In the genomic region with DNA sequence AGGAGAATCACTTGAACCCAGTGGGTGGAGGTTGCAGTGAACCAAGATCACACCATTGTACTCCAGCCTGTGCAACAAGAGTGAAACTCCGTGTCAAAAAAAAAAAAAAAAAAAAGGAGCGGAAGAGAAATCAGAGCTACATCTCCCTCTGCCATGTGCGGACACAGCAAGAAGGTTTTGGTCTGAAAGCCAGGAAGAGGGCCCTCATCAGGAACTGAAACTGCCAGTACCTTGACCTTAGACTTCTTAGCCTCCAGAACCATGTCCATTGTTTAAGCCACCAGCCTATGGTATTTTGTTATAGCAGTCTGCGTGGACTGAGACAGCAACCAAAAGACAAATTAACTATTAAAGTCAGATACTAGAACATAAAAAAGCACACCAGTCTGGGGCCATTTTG, we compare ENCODE assay signal across 7 cellular contexts. TPM values are rescaled to one million over a fixed set of nuclear protein-coding genes. Genes with fewer than 3 reads are reported as not detected.
"Had no signal": no experiment of that assay in that cellular context is flagged by ENCODE, and none has a peak within 500 bp of the region (broad histone marks: within the 10 kb centered on the region; RNA-seq: fewer than 3 reads in every experiment).

No MANE protein-coding gene starts in this region.

- H3K4me3 ChIP-seq: K562 had no signal

- DNase-seq: IMR-90 had no signal

- ATAC-seq: HepG2, K562 had no signal

- H3K27ac ChIP-seq: HL-60 had no signal

- H3K36me3 Mint-ChIP-seq: IgD-negative memory B cell had no signal

- H3K27ac Mint-ChIP-seq: IgD-negative memory B cell had no signal

- H3K4me3 Mint-ChIP-seq: IgD-negative memory B cell had no signal

RNA-seq across cellular contexts. Expression of a gene that starts 41.6 kb away (rescaled TPM):
- polyA plus RNA-seq: IgD-negative memory B cell had no signal

RNA-seq across cellular contexts. Expression of a gene that starts 52.8 kb away (rescaled TPM):
- total RNA-seq: HepG2, HT-29, HT1080, IMR-90, K562 had no signal
- polyA plus RNA-seq: HepG2, IgD-negative memory B cell, IMR-90, K562 had no signal
